1 cellular context compared by ENCODE assay signal in the genomic region with DNA sequence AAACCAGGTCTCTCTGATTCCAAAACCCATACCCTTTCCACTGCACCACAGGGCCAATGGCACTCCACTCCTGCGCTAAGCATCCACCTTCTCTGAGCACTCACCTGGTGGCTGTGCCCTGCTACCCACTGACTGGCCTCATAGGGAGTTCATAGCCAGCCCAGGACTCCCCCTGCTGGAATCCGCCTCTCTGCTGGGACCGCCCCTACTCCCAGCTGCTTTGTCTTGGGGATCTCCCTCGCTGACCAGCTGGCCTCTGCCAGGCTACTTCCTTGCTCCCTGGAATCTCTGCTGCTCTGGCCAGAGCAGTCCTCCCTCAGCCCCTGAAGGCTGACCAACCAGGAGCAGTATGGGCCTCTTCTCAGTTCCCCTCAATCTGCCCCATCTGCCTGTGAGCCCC.
TF ChIP-seq lines count a peak whose summit lies in the region.

No MANE protein-coding gene starts in this region.

TF ChIP-seq in H1, 55 proteins besides CTCF, POLR2A, EP300 and RAD21 (continued from another document):
- TF ChIP-seq SUZ12 (IDR thresholded peaks at IDR 0.05; ENCODE audit: low read length) (no peak), NANOG (IDR thresholded peaks at IDR 0.05; ENCODE audit: insufficient read depth, low read depth, low read length, poor library complexity, severe bottlenecking) (no peak), FOSL1 (IDR thresholded peaks at IDR 0.05; ENCODE audit: insufficient read depth, low read depth, low read length) (no peak)
- TF ChIP-seq, protein P1, sequence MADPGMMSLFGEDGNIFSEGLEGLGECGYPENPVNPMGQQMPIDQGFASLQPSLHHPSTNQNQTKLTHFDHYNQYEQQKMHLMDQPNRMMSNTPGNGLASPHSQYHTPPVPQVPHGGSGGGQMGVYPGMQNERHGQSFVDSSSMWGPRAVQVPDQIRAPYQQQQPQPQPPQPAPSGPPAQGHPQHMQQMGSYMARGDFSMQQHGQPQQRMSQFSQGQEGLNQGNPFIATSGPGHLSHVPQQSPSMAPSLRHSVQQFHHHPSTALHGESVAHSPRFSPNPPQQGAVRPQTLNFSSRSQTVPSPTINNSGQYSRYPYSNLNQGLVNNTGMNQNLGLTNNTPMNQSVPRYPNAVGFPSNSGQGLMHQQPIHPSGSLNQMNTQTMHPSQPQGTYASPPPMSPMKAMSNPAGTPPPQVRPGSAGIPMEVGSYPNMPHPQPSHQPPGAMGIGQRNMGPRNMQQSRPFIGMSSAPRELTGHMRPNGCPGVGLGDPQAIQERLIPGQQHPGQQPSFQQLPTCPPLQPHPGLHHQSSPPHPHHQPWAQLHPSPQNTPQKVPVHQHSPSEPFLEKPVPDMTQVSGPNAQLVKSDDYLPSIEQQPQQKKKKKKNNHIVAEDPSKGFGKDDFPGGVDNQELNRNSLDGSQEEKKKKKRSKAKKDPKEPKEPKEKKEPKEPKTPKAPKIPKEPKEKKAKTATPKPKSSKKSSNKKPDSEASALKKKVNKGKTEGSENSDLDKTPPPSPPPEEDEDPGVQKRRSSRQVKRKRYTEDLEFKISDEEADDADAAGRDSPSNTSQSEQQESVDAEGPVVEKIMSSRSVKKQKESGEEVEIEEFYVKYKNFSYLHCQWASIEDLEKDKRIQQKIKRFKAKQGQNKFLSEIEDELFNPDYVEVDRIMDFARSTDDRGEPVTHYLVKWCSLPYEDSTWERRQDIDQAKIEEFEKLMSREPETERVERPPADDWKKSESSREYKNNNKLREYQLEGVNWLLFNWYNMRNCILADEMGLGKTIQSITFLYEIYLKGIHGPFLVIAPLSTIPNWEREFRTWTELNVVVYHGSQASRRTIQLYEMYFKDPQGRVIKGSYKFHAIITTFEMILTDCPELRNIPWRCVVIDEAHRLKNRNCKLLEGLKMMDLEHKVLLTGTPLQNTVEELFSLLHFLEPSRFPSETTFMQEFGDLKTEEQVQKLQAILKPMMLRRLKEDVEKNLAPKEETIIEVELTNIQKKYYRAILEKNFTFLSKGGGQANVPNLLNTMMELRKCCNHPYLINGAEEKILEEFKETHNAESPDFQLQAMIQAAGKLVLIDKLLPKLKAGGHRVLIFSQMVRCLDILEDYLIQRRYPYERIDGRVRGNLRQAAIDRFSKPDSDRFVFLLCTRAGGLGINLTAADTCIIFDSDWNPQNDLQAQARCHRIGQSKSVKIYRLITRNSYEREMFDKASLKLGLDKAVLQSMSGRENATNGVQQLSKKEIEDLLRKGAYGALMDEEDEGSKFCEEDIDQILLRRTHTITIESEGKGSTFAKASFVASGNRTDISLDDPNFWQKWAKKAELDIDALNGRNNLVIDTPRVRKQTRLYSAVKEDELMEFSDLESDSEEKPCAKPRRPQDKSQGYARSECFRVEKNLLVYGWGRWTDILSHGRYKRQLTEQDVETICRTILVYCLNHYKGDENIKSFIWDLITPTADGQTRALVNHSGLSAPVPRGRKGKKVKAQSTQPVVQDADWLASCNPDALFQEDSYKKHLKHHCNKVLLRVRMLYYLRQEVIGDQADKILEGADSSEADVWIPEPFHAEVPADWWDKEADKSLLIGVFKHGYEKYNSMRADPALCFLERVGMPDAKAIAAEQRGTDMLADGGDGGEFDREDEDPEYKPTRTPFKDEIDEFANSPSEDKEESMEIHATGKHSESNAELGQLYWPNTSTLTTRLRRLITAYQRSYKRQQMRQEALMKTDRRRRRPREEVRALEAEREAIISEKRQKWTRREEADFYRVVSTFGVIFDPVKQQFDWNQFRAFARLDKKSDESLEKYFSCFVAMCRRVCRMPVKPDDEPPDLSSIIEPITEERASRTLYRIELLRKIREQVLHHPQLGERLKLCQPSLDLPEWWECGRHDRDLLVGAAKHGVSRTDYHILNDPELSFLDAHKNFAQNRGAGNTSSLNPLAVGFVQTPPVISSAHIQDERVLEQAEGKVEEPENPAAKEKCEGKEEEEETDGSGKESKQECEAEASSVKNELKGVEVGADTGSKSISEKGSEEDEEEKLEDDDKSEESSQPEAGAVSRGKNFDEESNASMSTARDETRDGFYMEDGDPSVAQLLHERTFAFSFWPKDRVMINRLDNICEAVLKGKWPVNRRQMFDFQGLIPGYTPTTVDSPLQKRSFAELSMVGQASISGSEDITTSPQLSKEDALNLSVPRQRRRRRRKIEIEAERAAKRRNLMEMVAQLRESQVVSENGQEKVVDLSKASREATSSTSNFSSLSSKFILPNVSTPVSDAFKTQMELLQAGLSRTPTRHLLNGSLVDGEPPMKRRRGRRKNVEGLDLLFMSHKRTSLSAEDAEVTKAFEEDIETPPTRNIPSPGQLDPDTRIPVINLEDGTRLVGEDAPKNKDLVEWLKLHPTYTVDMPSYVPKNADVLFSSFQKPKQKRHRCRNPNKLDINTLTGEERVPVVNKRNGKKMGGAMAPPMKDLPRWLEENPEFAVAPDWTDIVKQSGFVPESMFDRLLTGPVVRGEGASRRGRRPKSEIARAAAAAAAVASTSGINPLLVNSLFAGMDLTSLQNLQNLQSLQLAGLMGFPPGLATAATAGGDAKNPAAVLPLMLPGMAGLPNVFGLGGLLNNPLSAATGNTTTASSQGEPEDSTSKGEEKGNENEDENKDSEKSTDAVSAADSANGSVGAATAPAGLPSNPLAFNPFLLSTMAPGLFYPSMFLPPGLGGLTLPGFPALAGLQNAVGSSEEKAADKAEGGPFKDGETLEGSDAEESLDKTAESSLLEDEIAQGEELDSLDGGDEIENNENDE (IDR thresholded peaks at IDR 0.05; ENCODE audit: insufficient replicate concordance, low read length): no peak
TF ChIP-seq in H1: peak in this region for 6.
